1 cellular context compared by ENCODE assay signal in genomic region chr7:150435390-150436073, GRCh38.
TF ChIP-seq lines count a peak whose summit lies in the region.

No MANE protein-coding gene starts in this region.

TF ChIP-seq in GM12878, 131 proteins besides CTCF, POLR2A, EP300 and RAD21 (continued from another document):
- TF ChIP-seq E2F4 (IDR thresholded peaks at IDR 0.05; ENCODE audit: low read depth, low read length) (no peak), YY1 (IDR thresholded peaks at IDR 0.05; ENCODE audit: low read depth, low read length) (peak; percentile 65), CREB1 (IDR thresholded peaks at IDR 0.05; ENCODE audit: low read depth) (peak; percentile 48; the same call in 1 of the 2 replicates)
